In the genomic region with DNA sequence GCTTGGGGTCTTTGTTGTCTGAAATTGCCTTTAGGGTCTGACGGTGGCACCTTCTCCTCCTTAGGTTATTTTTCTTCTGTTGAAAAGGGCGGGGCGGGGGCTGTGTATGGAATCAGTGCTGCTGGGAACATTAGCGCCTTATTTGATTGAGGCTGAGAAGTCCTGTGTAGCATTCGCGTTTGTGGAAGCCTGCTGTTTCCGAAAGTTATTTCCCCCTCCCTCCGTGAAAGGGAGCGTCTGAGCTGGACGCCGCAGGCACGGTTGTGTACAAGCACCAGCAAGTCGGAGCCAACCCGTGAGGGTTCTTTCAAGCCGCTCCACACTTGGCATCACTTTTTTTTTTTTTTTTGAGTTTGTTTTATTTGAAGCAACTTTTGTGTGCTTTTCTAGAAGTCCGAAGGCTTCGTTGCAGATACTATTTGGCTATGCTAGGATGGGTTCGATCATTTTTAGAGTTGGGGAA, we compare ENCODE assay signal across 8 cellular contexts. TPM values are rescaled to one million over a fixed set of nuclear protein-coding genes. Genes with fewer than 3 reads are reported as not detected.
A peak's percentile ranks its signal among the peaks of the same experiment; 100 is the strongest.
DNase-seq lines count a peak whose midpoint lies in the region; ATAC-seq, FAIRE-seq and TF ChIP-seq lines count a peak whose summit lies in the region.

No MANE protein-coding gene starts in this region.

- TF ChIP-seq CTCF in WERI-Rb-1 (IDR thresholded peaks at IDR 0.05; ENCODE audit: low read depth, low read length) = no peak
- no peak for TF ChIP-seq CTCF in bronchial epithelial cell (IDR thresholded peaks at IDR 0.05; ENCODE audit: insufficient read depth, low read length, severe bottlenecking)

- no peaks in the 10 kb centered on the region for H3K9me3 ChIP-seq in WERI-Rb-1 (ENCODE audit: severe bottlenecking)

- DNase-seq in COLO829 (ENCODE audit: low spot score) = peak; percentile 62
- DNase-seq in NCI-H1092 (lab: John Stamatoyannopoulos, UW) = peak; percentile 66
- DNase-seq in WERI-Rb-1 = peak; percentile 46
- DNase-seq in bronchial epithelial cell (ENCODE audit: low read depth) = peak; percentile 95
- DNase-seq in kidney tubule cell (ENCODE audit: low spot score) = peak; percentile 73
- DNase-seq in stimulated activated CD4-positive, alpha-beta T cell treated with anti-CD3 and anti-CD28 coated beads, Interleukin-4, amount 100 ng/mL, for 1 hour = peak; percentile 28

- H3K27me3 ChIP-seq in WERI-Rb-1 (ENCODE audit: insufficient read depth, low read depth, severe bottlenecking) (no peaks in the 10 kb centered on the region), bronchial epithelial cell (ENCODE audit: control insufficient read depth, insufficient read depth, low read length) (no peaks in the 10 kb centered on the region)

- peak overlapping the region; percentile 90 for H3K27ac ChIP-seq in WERI-Rb-1

- peak; percentile 39 for ATAC-seq in GM21737 (IDR thresholded peaks at IDR 0.05; ENCODE audit: unreplicated experiment)
- ATAC-seq in HG03025 (IDR thresholded peaks at IDR 0.05; ENCODE audit: low FRiP score, unreplicated experiment) = no peak

- H3K4me3 ChIP-seq in WERI-Rb-1 (ENCODE audit: low read depth, low read length) (peak overlapping the region; percentile 84), bronchial epithelial cell (ENCODE audit: low read depth, low read length) (peak overlapping the region; percentile 52)

- FAIRE-seq in bronchial epithelial cell (lab: Jason Lieb, UNC) = no peak

- H3K36me3 ChIP-seq in WERI-Rb-1 = no peaks in the 10 kb centered on the region
- H3K36me3 ChIP-seq in bronchial epithelial cell (ENCODE audit: control insufficient read depth, insufficient read depth, low read length) = no peaks in the 10 kb centered on the region

RNA-seq across cellular contexts. Expression of a gene that starts 1.1 kb away (rescaled TPM):
- 36.6 and 51.2 TPM in 2 replicates for total RNA-seq in bronchial epithelial cell

Comparison
In these comparisons a context has a peak if more than half of its experiments do, and no peak if none do; other contexts are left out.
1. DNase-seq: peak in every context shown above with its lines; median percentile 95 in bronchial epithelial cell; 73 in kidney tubule cell; 66 in NCI-H1092; 62 in COLO829; 46 in WERI-Rb-1; 28 in stimulated activated CD4-positive, alpha-beta T cell treated with anti-CD3 and anti-CD28 coated beads, Interleukin-4, amount 100 ng/mL, for 1 hour.